15 cellular contexts compared by ENCODE assay signal in the genomic region with DNA sequence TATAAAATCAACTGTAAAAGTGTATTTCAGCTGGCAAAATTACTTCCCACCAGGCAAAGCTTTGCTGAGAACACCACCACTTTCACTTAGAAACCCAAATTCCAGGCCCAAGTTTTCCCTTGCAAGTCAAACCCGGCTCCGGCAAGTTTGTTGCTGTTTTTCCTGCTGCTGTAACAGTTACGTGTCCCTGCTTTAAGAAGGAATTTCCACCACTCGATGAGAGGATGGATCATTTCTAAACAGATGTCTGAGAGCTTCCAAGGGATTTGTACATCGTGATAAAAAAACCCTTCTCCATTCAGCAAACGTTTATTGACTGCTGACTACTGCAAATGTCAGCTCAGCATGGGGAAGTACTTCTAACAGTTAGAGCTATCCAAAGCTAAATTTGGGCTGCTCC. TPM values are rescaled to one million over a fixed set of nuclear protein-coding genes. Genes with fewer than 3 reads are reported as not detected.
A peak's percentile ranks its signal among the peaks of the same experiment; 100 is the strongest.
DNase-seq lines count a peak whose midpoint lies in the region; ATAC-seq, FAIRE-seq and TF ChIP-seq lines count a peak whose summit lies in the region.
"Had no signal": no experiment of that assay in that cellular context is flagged by ENCODE, and none has a peak within 500 bp of the region (broad histone marks: within the 10 kb centered on the region; RNA-seq: fewer than 3 reads in every experiment).

No MANE protein-coding gene starts in this region.

- no peak for TF ChIP-seq POLR2A in GM12892 (IDR thresholded peaks at IDR 0.05; ENCODE audit: low read depth, low read length)

- no peak overlapping the region for H3K4me3 Mint-ChIP-seq in endothelial cell (ENCODE audit: unreplicated experiment)

- intact Hi-C loops in sciatic nerve (cut with DNase I) = no loop called here

- peak; percentile 36 for FAIRE-seq in GM12892 (lab: Jason Lieb, UNC)

- H3K9me3 Mint-ChIP-seq in endothelial cell (ENCODE audit: unreplicated experiment) = no peaks in the 10 kb centered on the region

- no peak overlapping the region for H3K27ac Mint-ChIP-seq in endothelial cell (ENCODE audit: unreplicated experiment)

- TF ChIP-seq CTCF in fibroblast of the aortic adventitia (IDR thresholded peaks at IDR 0.05; ENCODE audit: insufficient read depth, low read length) = no peak
- TF ChIP-seq CTCF in endothelial cell (IDR thresholded peaks at IDR 0.05; ENCODE audit: unreplicated experiment) = no peak

- DNase-seq in GM12892 (ENCODE audit: insufficient read length) = no peak
- DNase-seq in OCI-M1 (lab: John Stamatoyannopoulos, UW) = peak; percentile 57
- DNase-seq in fibroblast of the aortic adventitia (ENCODE audit: low read depth) = peak; percentile 53
- no peak for DNase-seq in sciatic nerve (ENCODE audit: low spot score)
- DNase-seq in endothelial cell (ENCODE audit: low spot score) = no peak
- DNase-seq in kidney glomerular epithelial cell (lab: John Stamatoyannopoulos, UW) = no peak
- DNase-seq in stimulated activated naive CD4-positive, alpha-beta T cell treated with Interleukin-2 at 50 U/mL for 16 hours (lab: John Stamatoyannopoulos, UW) = no peak
- DNase-seq: activated naive CD4-positive, alpha-beta T cell; occipital lobe; stimulated activated CD4-positive, alpha-beta T cell treated with anti-CD3 and anti-CD28 coated beads, Interleukin-4, amount 100 ng/mL, for 1 hour; SW 1271 had no signal

- no peaks in the 10 kb centered on the region for H3K4me1 Mint-ChIP-seq in endothelial cell (ENCODE audit: unreplicated experiment)

- peak; percentile 29 for ATAC-seq in sciatic nerve
- ATAC-seq: left lung had no signal

- H3K4me3 ChIP-seq in fibroblast of the aortic adventitia (ENCODE audit: low read depth, low read length) = no peak overlapping the region
- H3K4me3 ChIP-seq: BLaER1 treated with 17β-estradiol and CSF1 and Interleukin-3, amounts not matched to agents 10 nM and 100 nM; left lung had no signal

- no peaks in the 10 kb centered on the region for H3K36me3 Mint-ChIP-seq in endothelial cell (ENCODE audit: low read depth, unreplicated experiment)

- peaks cover 5% of the 10 kb centered on the region for H3K27me3 Mint-ChIP-seq in endothelial cell (ENCODE audit: unreplicated experiment)

RNA-seq across cellular contexts. Expression of gene P2RX3, which starts 19.7 kb away (rescaled TPM):
- polyA plus RNA-seq in GM12892 (2012; ENCODE audit: missing spikeins) = not detected
- not detected in 2 replicates for total RNA-seq in fibroblast of the aortic adventitia (ENCODE audit: low replicate concordance)
- total RNA-seq in sciatic nerve = not detected
- 0.23 TPM for total RNA-seq in endothelial cell (ENCODE audit: unreplicated experiment)
- total RNA-seq: cerebellum, left lung, occipital lobe had no signal

RNA-seq across cellular contexts. Expression of gene SSRP1, which starts 22.1 kb away (rescaled TPM):
- 117 TPM for polyA plus RNA-seq in GM12892 (2012; ENCODE audit: missing spikeins)
- total RNA-seq in fibroblast of the aortic adventitia (ENCODE audit: low replicate concordance) (60.7 and 83.2 TPM in 2 replicates), sciatic nerve (54.9 TPM), endothelial cell (ENCODE audit: unreplicated experiment) (134 TPM)

RNA-seq across cellular contexts. Expression of gene PRG3, which starts 23.1 kb away (rescaled TPM):
- polyA plus RNA-seq in GM12892 (2012; ENCODE audit: missing spikeins) = not detected
- total RNA-seq in fibroblast of the aortic adventitia (ENCODE audit: low replicate concordance) (not detected in 2 replicates), sciatic nerve (not detected), endothelial cell (ENCODE audit: unreplicated experiment) (not detected)
- total RNA-seq: cerebellum, left lung, subcutaneous adipose tissue had no signal

RNA-seq across cellular contexts. Expression of gene PRG2, which starts 32.6 kb away (rescaled TPM):
- polyA plus RNA-seq in GM12892 (2012; ENCODE audit: missing spikeins) = 0.70 TPM
- not detected in 2 replicates for total RNA-seq in fibroblast of the aortic adventitia (ENCODE audit: low replicate concordance)
- total RNA-seq in sciatic nerve = not detected
- total RNA-seq in endothelial cell (ENCODE audit: unreplicated experiment) = not detected
- total RNA-seq: occipital lobe had no signal

RNA-seq across cellular contexts. Expression of gene TNKS1BP1, which starts 33.1 kb away (rescaled TPM):
- 5.8 TPM for polyA plus RNA-seq in GM12892 (2012; ENCODE audit: missing spikeins)
- 70.0 and 108 TPM in 2 replicates for total RNA-seq in fibroblast of the aortic adventitia (ENCODE audit: low replicate concordance)
- total RNA-seq in sciatic nerve = 178 TPM
- 122 TPM for total RNA-seq in endothelial cell (ENCODE audit: unreplicated experiment)

Comparison
In these comparisons a context has a peak if more than half of its experiments do, and no peak if none do; other contexts are left out.
1. DNase-seq: peak in OCI-M1 (single experiment) and fibroblast of the aortic adventitia (single experiment); none in GM12892 (single experiment), sciatic nerve (single experiment), endothelial cell (single experiment), kidney glomerular epithelial cell (single experiment) and stimulated activated naive CD4-positive, alpha-beta T cell treated with Interleukin-2 at 50 U/mL for 16 hours (single experiment).